21 cellular contexts compared by ENCODE assay signal in genomic region chr1:86823821-86824500, GRCh38.
DNase-seq lines count a peak whose midpoint lies in the region; ATAC-seq and TF ChIP-seq lines count a peak whose summit lies in the region.
"Had no signal": no experiment of that assay in that cellular context is flagged by ENCODE, and none has a peak within 500 bp of the region (broad histone marks: within the 10 kb centered on the region; RNA-seq: fewer than 3 reads in every experiment).

No MANE protein-coding gene starts in this region.

- peak; percentile 59 for DNase-seq in NCI-H2107 treated with DMSO at 0.1 percent for 48 hours (lab: John Stamatoyannopoulos, UW; ENCODE audit: unreplicated experiment)
- DNase-seq in NCI-H2107 (lab: John Stamatoyannopoulos, UW) = no peak
- peak; percentile 13 for DNase-seq in LNCaP clone FGC (ENCODE audit: low read depth)
- peak; percentile 66 for DNase-seq in NCI-H748 (lab: John Stamatoyannopoulos, UW; ENCODE audit: unreplicated experiment)
- no peak for DNase-seq in body of pancreas
- no peak for DNase-seq in T-helper 17 cell
- no peak for DNase-seq in SIG-M5 treated with dmso at 0.1 percent for 504 hours (lab: John Stamatoyannopoulos, UW; ENCODE audit: unreplicated experiment)
- DNase-seq: activated CD4-positive, alpha-beta memory T cell treated with anti-CD3 and anti-CD28 coated beads, Interleukin-2, amount 10 ng/mL, durations not matched to agents 7 days and 5 days; activated effector memory CD4-positive, alpha-beta T cell treated with Interleukin-2 at 50 U/mL for 16 hours; BE2C; effector memory CD8-positive, alpha-beta T cell; gastrocnemius medialis; GDM1; H9; NCI-H446 treated with DMSO at 0.1 percent for 48 hours; T-helper 9 cell; upper lobe of right lung had no signal

- no peaks in the 10 kb centered on the region for H3K36me3 ChIP-seq in liver (ENCODE audit: control insufficient read depth in 4 of 4, insufficient read depth in 3 of 4, low read depth in 1 of 4, low read length in 3 of 4)
- H3K36me3 ChIP-seq in body of pancreas (replicated peaks in 1 of 2; ENCODE audit: insufficient read depth in 1 of 2, low read depth in 2 of 2) = no peaks in the 10 kb centered on the region
- H3K36me3 ChIP-seq: BE2C, esophagus muscularis mucosa, gastrocnemius medialis, upper lobe of right lung had no signal

- peaks cover 28% of the 10 kb centered on the region for H3K27me3 Mint-ChIP-seq in T-helper 17 cell
- H3K27me3 Mint-ChIP-seq: brain had no signal

- peaks cover 3% of the 10 kb centered on the region for H3K36me3 Mint-ChIP-seq in T-helper 17 cell (ENCODE audit: low read depth)
- H3K36me3 Mint-ChIP-seq: brain had no signal

- peaks cover 4 to 12% (median 7%) of the 10 kb centered on the region in 4 donors for H3K4me1 ChIP-seq in liver (ENCODE audit: control insufficient read depth in 4 of 4, insufficient read depth in 4 of 4, low read length in 3 of 4)
- no peaks in the 10 kb centered on the region for H3K4me1 ChIP-seq in body of pancreas
- H3K4me1 ChIP-seq: BE2C, gastrocnemius medialis, upper lobe of right lung had no signal

- H3K27ac Mint-ChIP-seq in T-helper 17 cell = no peak overlapping the region
- H3K27ac Mint-ChIP-seq: activated CD4-positive, alpha-beta memory T cell treated with anti-CD3 and anti-CD28 coated beads, Interleukin-2, amount 10 ng/mL, durations not matched to agents 7 days and 5 days; brain; effector memory CD8-positive, alpha-beta T cell had no signal

- H3K27ac ChIP-seq in liver (ENCODE audit: low read depth in 1 of 2, low read length in 2 of 2) = no peak overlapping the region
- H3K27ac ChIP-seq in body of pancreas = no peak overlapping the region
- H3K27ac ChIP-seq: esophagus muscularis mucosa, gastrocnemius medialis, upper lobe of right lung had no signal

- intact Hi-C loops in body of pancreas (cut with DNase I) = no loop called here

- no peak overlapping the region for H3K4me3 ChIP-seq in LNCaP clone FGC (ENCODE audit: low read depth, low read length)
- H3K4me3 ChIP-seq in liver (ENCODE audit: low read depth in 1 of 3, low read length in 3 of 3) = no peak overlapping the region
- H3K4me3 ChIP-seq in body of pancreas = no peak overlapping the region
- H3K4me3 ChIP-seq: esophagus muscularis mucosa, gastrocnemius medialis, upper lobe of right lung had no signal

- H3K9me3 ChIP-seq in liver (ENCODE audit: control insufficient read depth in 4 of 4, low read length in 3 of 4) (no peaks in the 10 kb centered on the region), body of pancreas (no peaks in the 10 kb centered on the region), T-helper 17 cell (ENCODE audit: control insufficient read depth, low read length, poor library complexity, severe bottlenecking) (no peaks in the 10 kb centered on the region)
- H3K9me3 ChIP-seq: BE2C, esophagus muscularis mucosa, gastrocnemius medialis, upper lobe of right lung had no signal

- no peak overlapping the region for H3K9ac ChIP-seq in liver (ENCODE audit: low read depth in 1 of 2, low read length in 2 of 2)

- H3K4me3 Mint-ChIP-seq in T-helper 17 cell = no peak overlapping the region
- H3K4me3 Mint-ChIP-seq: activated CD4-positive, alpha-beta memory T cell treated with anti-CD3 and anti-CD28 coated beads, Interleukin-2, amount 10 ng/mL, durations not matched to agents 7 days and 5 days; brain; effector memory CD8-positive, alpha-beta T cell; H9 had no signal

- no peak for ATAC-seq in body of pancreas
- no peak for ATAC-seq in T-helper 17 cell
- ATAC-seq: activated CD4-positive, CD25-positive, alpha-beta regulatory T cell treated with anti-CD3 and anti-CD28 coated beads, Interleukin-2, amount 50 U/mL, for 24 hours; effector memory CD8-positive, alpha-beta T cell; gastrocnemius medialis; upper lobe of right lung had no signal

- TF ChIP-seq CTCF in LNCaP clone FGC (IDR thresholded peaks at IDR 0.05; ENCODE audit: control insufficient read depth, extremely low read depth, insufficient read depth) = no peak
- no peak for TF ChIP-seq CTCF in liver (IDR thresholded peaks at IDR 0.05; ENCODE audit: low read depth, low read length, missing input control)
- no peak for TF ChIP-seq CTCF in body of pancreas (IDR thresholded peaks at IDR 0.05)

- 51% methylated on average over 3 of the region's 3 CpGs for WGBS in liver
- 40 to 59% methylated on average over 3 of the region's 3 CpGs for WGBS in body of pancreas, 2 donors

- TF ChIP-seq POLR2A in body of pancreas (IDR thresholded peaks at IDR 0.05) = no peak

- H3K27me3 ChIP-seq in liver (ENCODE audit: control insufficient read depth in 4 of 4, insufficient read depth in 4 of 4, low read length in 3 of 4) (no peaks in the 10 kb centered on the region), body of pancreas (no peaks in the 10 kb centered on the region)
- H3K27me3 ChIP-seq: BE2C, esophagus muscularis mucosa, gastrocnemius medialis, upper lobe of right lung had no signal

- H3K4me1 Mint-ChIP-seq in T-helper 17 cell = peaks cover 2% of the 10 kb centered on the region
- H3K4me1 Mint-ChIP-seq: activated CD4-positive, alpha-beta memory T cell treated with anti-CD3 and anti-CD28 coated beads, Interleukin-2, amount 10 ng/mL, durations not matched to agents 7 days and 5 days had no signal

- TF ChIP-seq RAD21 in liver (IDR thresholded peaks at IDR 0.05) = peak; percentile 59 to 60

TF ChIP-seq in liver, 16 proteins besides CTCF, POLR2A, EP300 and RAD21:
- TF ChIP-seq HNF4G (IDR thresholded peaks at IDR 0.05) (no peak), EGR1 (IDR thresholded peaks at IDR 0.05; ENCODE audit: low read depth in 2 of 2) (peak; percentile 64 to 90), GABPA (IDR thresholded peaks at IDR 0.05 in 1 of 2, conservative IDR thresholded peaks at IDR 0.05 in 1 of 2) (no peak), TAF1 (conservative IDR thresholded peaks at IDR 0.05) (no peak), SP1 (IDR thresholded peaks at IDR 0.05) (peak; percentile 84), JUND (IDR thresholded peaks at IDR 0.05) (peak; percentile 38 to 84), ZBTB33 (IDR thresholded peaks at IDR 0.05) (peak; percentile 68), REST (IDR thresholded peaks at IDR 0.05) (peak; percentile 59), FOXA1 (IDR thresholded peaks at IDR 0.05) (peak; percentile 99), FOXA2 (IDR thresholded peaks at IDR 0.05) (peak; percentile 100), NR2F2 (IDR thresholded peaks at IDR 0.05) (no peak), HNF4A (conservative IDR thresholded peaks at IDR 0.05) (peak; percentile 73 to 89), RXRA (IDR thresholded peaks at IDR 0.05) (peak; percentile 71 to 88), YY1 (IDR thresholded peaks at IDR 0.05) (peak; percentile 80), ATF3 (IDR thresholded peaks at IDR 0.05) (peak; percentile 30), MAX (IDR thresholded peaks at IDR 0.05) (peak; percentile 38)

Comparison
In these comparisons a context has a peak if more than half of its experiments do, and no peak if none do; other contexts are left out.
1. DNase-seq: peak in NCI-H2107 treated with DMSO at 0.1 percent for 48 hours (single experiment), LNCaP clone FGC (single experiment) and NCI-H748 (single experiment); none in NCI-H2107 (single experiment), body of pancreas (0 of 4), T-helper 17 cell (0 of 3) and SIG-M5 treated with dmso at 0.1 percent for 504 hours (single experiment).